1 cellular context compared by ENCODE assay signal in genomic region chr1:159066108-159066507, GRCh38.
TF ChIP-seq lines count a peak whose summit lies in the region.

No MANE protein-coding gene starts in this region.

TF ChIP-seq in SK-N-SH, 30 proteins besides CTCF, POLR2A, EP300 and RAD21 (continued from another document):
- peak; percentile 79 for TF ChIP-seq REST (IDR thresholded peaks at IDR 0.05; ENCODE audit: low read depth, low read length)
